In the genomic region with DNA sequence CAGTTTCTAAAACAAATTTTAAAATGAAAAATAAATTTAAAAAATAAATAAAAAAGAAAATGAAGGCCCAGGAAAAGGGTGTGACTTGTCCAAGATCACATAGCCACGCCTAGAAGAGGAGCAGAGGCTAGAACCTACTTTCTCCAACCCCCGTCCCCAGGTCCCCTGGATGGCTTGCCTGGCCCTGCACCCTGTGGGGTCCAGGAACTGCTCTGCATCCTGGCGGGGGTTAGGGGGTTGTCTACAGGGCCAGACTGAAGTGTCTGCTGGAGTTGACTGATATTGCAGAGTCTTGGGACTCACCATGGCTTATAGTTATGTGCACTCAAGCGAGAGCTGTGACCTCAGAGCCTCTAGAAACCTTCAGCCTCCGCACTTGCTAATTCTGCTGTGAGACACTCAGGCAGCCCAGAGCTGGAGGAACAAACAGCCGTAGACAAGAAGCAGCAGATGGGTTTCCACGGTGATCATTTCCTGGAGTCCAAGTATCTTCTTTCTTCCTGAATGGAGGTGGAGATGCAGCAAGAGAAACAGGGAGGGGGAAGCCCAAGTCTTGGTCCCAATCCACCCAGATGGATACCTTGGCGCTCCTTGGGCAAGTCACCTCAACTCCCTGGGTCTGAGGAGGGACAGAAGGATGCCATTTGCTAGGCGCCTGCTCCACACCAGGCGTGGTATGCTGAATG, we compare ENCODE assay signal across 16 cellular contexts. TPM values are rescaled to one million over a fixed set of nuclear protein-coding genes. Genes with fewer than 3 reads are reported as not detected.
DNase-seq lines count a peak whose midpoint lies in the region; ATAC-seq and TF ChIP-seq lines count a peak whose summit lies in the region.
"Had no signal": no experiment of that assay in that cellular context is flagged by ENCODE, and none has a peak within 500 bp of the region (broad histone marks: within the 10 kb centered on the region; RNA-seq: fewer than 3 reads in every experiment).

No MANE protein-coding gene starts in this region.

- TF ChIP-seq CTCF in cardiac muscle cell (IDR thresholded peaks at IDR 0.05; ENCODE audit: low read depth, low read length) (no peak), right atrium auricular region (IDR thresholded peaks at IDR 0.05) (no peak), Peyer's patch (IDR thresholded peaks at IDR 0.05) (no peak)

- H3K4me1 ChIP-seq in cardiac muscle cell (ENCODE audit: low read depth) (peaks cover 35% of the 10 kb centered on the region), right atrium auricular region (peaks cover 0 to 37% of the 10 kb centered on the region in 2 donors), Peyer's patch (no peaks in the 10 kb centered on the region)

- peak; percentile 67 for ATAC-seq in stimulated activated memory B cell treated with anti-CD40 and anti-IgM and Interleukin-4, amounts not matched to agents 10 μg/mL and 1 μg/mL and 100 μg/mL, for 72 hours
- ATAC-seq: natural killer cell treated with Interleukin-12 subunit alpha and Interleukin-12 subunit beta and Interleukin-15 and Interleukin-18, amount 100 ng/mL, for 72 hours had no signal

- H3K9me3 ChIP-seq in cardiac muscle cell (ENCODE audit: low read depth) (no peaks in the 10 kb centered on the region), right atrium auricular region (no peaks in the 10 kb centered on the region), Peyer's patch (no peaks in the 10 kb centered on the region)

- H3K36me3 ChIP-seq in cardiac muscle cell = no peaks in the 10 kb centered on the region
- no peaks in the 10 kb centered on the region for H3K36me3 ChIP-seq in right atrium auricular region
- H3K36me3 ChIP-seq in Peyer's patch = no peaks in the 10 kb centered on the region

- no peak overlapping the region for H3K4me3 Mint-ChIP-seq in stimulated activated memory B cell treated with anti-CD40 and anti-IgM and Interleukin-4, amounts not matched to agents 10 μg/mL and 1 μg/mL and 100 μg/mL, for 72 hours
- H3K4me3 Mint-ChIP-seq: activated CD4-positive, alpha-beta memory T cell treated with anti-CD3 and anti-CD28 coated beads for 36 hours; activated naive CD4-positive, alpha-beta T cell treated with anti-CD3 and anti-CD28 coated beads, Interleukin-2, amount 10 ng/mL, durations not matched to agents 7 days and 5 days; natural killer cell treated with Interleukin-12 subunit alpha and Interleukin-12 subunit beta and Interleukin-15 and Interleukin-18, amount 100 ng/mL, for 72 hours had no signal

- peaks cover 12% of the 10 kb centered on the region for H3K27me3 Mint-ChIP-seq in stimulated activated memory B cell treated with anti-CD40 and anti-IgM and Interleukin-4, amounts not matched to agents 10 μg/mL and 1 μg/mL and 100 μg/mL, for 72 hours

- DNase-seq in cardiac muscle cell (ENCODE audit: low read depth in 1 of 2, low spot score in 1 of 2) = no peak
- no peak for DNase-seq in right atrium auricular region (ENCODE audit: low spot score)
- peak; percentile 33 for DNase-seq in NCI-H2227 treated with DMSO at 0.1 percent for 48 hours (lab: John Stamatoyannopoulos, UW)
- peak; percentile 72 for DNase-seq in cerebellar cortex (ENCODE audit: low spot score)
- no peak for DNase-seq in Peyer's patch
- no peak for DNase-seq in HuH-7.5 (ENCODE audit: low spot score)
- DNase-seq in D341Med (ENCODE audit: low spot score) = no peak
- DNase-seq: ACHN; activated CD4-positive, alpha-beta memory T cell treated with anti-CD3 and anti-CD28 coated beads for 36 hours; activated naive CD4-positive, alpha-beta T cell treated with anti-CD3 and anti-CD28 coated beads, Interleukin-2, amount 10 ng/mL, durations not matched to agents 7 days and 5 days had no signal

- no peak for TF ChIP-seq POLR2A in Peyer's patch (IDR thresholded peaks at IDR 0.05)

- peaks cover 5% of the 10 kb centered on the region for H3K4me1 Mint-ChIP-seq in stimulated activated memory B cell treated with anti-CD40 and anti-IgM and Interleukin-4, amounts not matched to agents 10 μg/mL and 1 μg/mL and 100 μg/mL, for 72 hours

- H3K27me3 ChIP-seq in cardiac muscle cell (no peaks in the 10 kb centered on the region), right atrium auricular region (no peaks in the 10 kb centered on the region), Peyer's patch (no peaks in the 10 kb centered on the region)

- H3K9me3 Mint-ChIP-seq in stimulated activated memory B cell treated with anti-CD40 and anti-IgM and Interleukin-4, amounts not matched to agents 10 μg/mL and 1 μg/mL and 100 μg/mL, for 72 hours = no peaks in the 10 kb centered on the region
- H3K9me3 Mint-ChIP-seq: activated CD4-positive, alpha-beta memory T cell treated with anti-CD3 and anti-CD28 coated beads for 36 hours; activated naive CD4-positive, alpha-beta T cell treated with anti-CD3 and anti-CD28 coated beads, Interleukin-2, amount 10 ng/mL, durations not matched to agents 7 days and 5 days; natural killer cell treated with Interleukin-12 subunit alpha and Interleukin-12 subunit beta and Interleukin-15 and Interleukin-18, amount 100 ng/mL, for 72 hours had no signal

- no peak overlapping the region for H3K27ac Mint-ChIP-seq in stimulated activated memory B cell treated with anti-CD40 and anti-IgM and Interleukin-4, amounts not matched to agents 10 μg/mL and 1 μg/mL and 100 μg/mL, for 72 hours
- H3K27ac Mint-ChIP-seq: activated CD4-positive, alpha-beta memory T cell treated with anti-CD3 and anti-CD28 coated beads for 36 hours; activated naive CD4-positive, alpha-beta T cell treated with anti-CD3 and anti-CD28 coated beads, Interleukin-2, amount 10 ng/mL, durations not matched to agents 7 days and 5 days; natural killer cell treated with Interleukin-12 subunit alpha and Interleukin-12 subunit beta and Interleukin-15 and Interleukin-18, amount 100 ng/mL, for 72 hours had no signal

- peak overlapping the region; percentile 94 for H3K27ac ChIP-seq in cardiac muscle cell
- peak overlapping the region in 1 of 2 donors; percentile 9 for H3K27ac ChIP-seq in right atrium auricular region
- no peak overlapping the region for H3K27ac ChIP-seq in Peyer's patch
- H3K27ac ChIP-seq: coronary artery had no signal

- H3K4me3 ChIP-seq in cardiac muscle cell = no peak overlapping the region
- H3K4me3 ChIP-seq in right atrium auricular region = no peak overlapping the region
- no peak overlapping the region for H3K4me3 ChIP-seq in Peyer's patch
- H3K4me3 ChIP-seq: coronary artery had no signal

- H3K36me3 Mint-ChIP-seq in stimulated activated memory B cell treated with anti-CD40 and anti-IgM and Interleukin-4, amounts not matched to agents 10 μg/mL and 1 μg/mL and 100 μg/mL, for 72 hours = no peaks in the 10 kb centered on the region
- H3K36me3 Mint-ChIP-seq: activated CD4-positive, alpha-beta memory T cell treated with anti-CD3 and anti-CD28 coated beads for 36 hours; activated naive CD4-positive, alpha-beta T cell treated with anti-CD3 and anti-CD28 coated beads, Interleukin-2, amount 10 ng/mL, durations not matched to agents 7 days and 5 days; natural killer cell treated with Interleukin-12 subunit alpha and Interleukin-12 subunit beta and Interleukin-15 and Interleukin-18, amount 100 ng/mL, for 72 hours had no signal

RNA-seq across cellular contexts. Expression of a gene that starts 5.2 kb away (rescaled TPM):
- total RNA-seq in cardiac muscle cell (7.0 and 10.1 TPM in 2 replicates), right atrium auricular region (1 to 10 TPM in 1 of 2 donors, under 1 TPM in 1; 0.79 to 1.4 TPM), Peyer's patch (not detected)
- polyA plus RNA-seq in cardiac muscle cell = 8.6 and 10.0 TPM in 2 replicates
- total RNA-seq: activated CD4-positive, alpha-beta memory T cell treated with anti-CD3 and anti-CD28 coated beads for 36 hours; natural killer cell treated with Interleukin-12 subunit alpha and Interleukin-12 subunit beta and Interleukin-15 and Interleukin-18, amount 100 ng/mL, for 72 hours; T-helper 2 cell treated with Interferon-gamma antibody and Interleukin-4, amounts not matched to agents 100 ng/mL and 5 ng/mL, for 36 hours had no signal

RNA-seq across cellular contexts. Expression of a gene that starts 18.5 kb away (rescaled TPM):
- 8.3 and 10.9 TPM in 2 replicates for total RNA-seq in cardiac muscle cell
- polyA plus RNA-seq in cardiac muscle cell = 11.1 and 11.2 TPM in 2 replicates
- 1 to 10 TPM; 4.3 to 5.5 TPM for total RNA-seq in right atrium auricular region
- 10 to 100 TPM; 15.7 to 57.8 (median 48.4) TPM for total RNA-seq in Peyer's patch

RNA-seq across cellular contexts. Expression of a gene that starts 29.5 kb away (rescaled TPM):
- 1.3 and 1.5 TPM in 2 replicates for total RNA-seq in cardiac muscle cell
- 0.16 and 1.8 TPM in 2 replicates for polyA plus RNA-seq in cardiac muscle cell
- under 1 TPM; 0.22 to 0.63 TPM for total RNA-seq in right atrium auricular region
- 10 to 100 TPM in 1 of 4 donors, 1 to 10 TPM in 1, under 1 TPM in 1, not detected in 1; 0.18 to 13.2 (median 1.7) TPM for total RNA-seq in Peyer's patch
- total RNA-seq: activated CD4-positive, alpha-beta memory T cell treated with anti-CD3 and anti-CD28 coated beads for 36 hours; natural killer cell treated with Interleukin-12 subunit alpha and Interleukin-12 subunit beta and Interleukin-15 and Interleukin-18, amount 100 ng/mL, for 72 hours; OCI-LY7; T-helper 2 cell treated with Interferon-gamma antibody and Interleukin-4, amounts not matched to agents 100 ng/mL and 5 ng/mL, for 36 hours had no signal
- polyA plus RNA-seq: keratinocyte had no signal

RNA-seq across cellular contexts. Expression of a gene that starts 51.0 kb away (rescaled TPM):
- total RNA-seq in cardiac muscle cell = 29.4 and 39.6 TPM in 2 replicates
- 25.8 and 32.8 TPM in 2 replicates for polyA plus RNA-seq in cardiac muscle cell
- 100 to 1,000 TPM; 118 to 151 TPM for total RNA-seq in right atrium auricular region
- under 1 TPM in 2 of 4 donors, not detected in 2; 0.53 to 0.95 TPM for total RNA-seq in Peyer's patch
- total RNA-seq: natural killer cell treated with Interleukin-12 subunit alpha and Interleukin-12 subunit beta and Interleukin-15 and Interleukin-18, amount 100 ng/mL, for 72 hours; OCI-LY7; T-helper 2 cell treated with Interferon-gamma antibody and Interleukin-4, amounts not matched to agents 100 ng/mL and 5 ng/mL, for 36 hours had no signal
- polyA plus RNA-seq: keratinocyte had no signal

Comparison
In these comparisons a context has a peak if more than half of its experiments do, and no peak if none do; other contexts are left out.
1. DNase-seq: peak in NCI-H2227 treated with DMSO at 0.1 percent for 48 hours (single experiment) and cerebellar cortex (single experiment); none in cardiac muscle cell (0 of 2), right atrium auricular region (single experiment), Peyer's patch (0 of 3), HuH-7.5 (single experiment) and D341Med (single experiment).